ENCODE assay signal across 23 cellular contexts in genomic region chr22:39487826-39488520, GRCh38. TPM values are rescaled to one million over a fixed set of nuclear protein-coding genes. Genes with fewer than 3 reads are reported as not detected.
"Had no signal": no experiment of that assay in that cellular context is flagged by ENCODE, and none has a peak within 500 bp of the region (broad histone marks: within the 10 kb centered on the region; RNA-seq: fewer than 3 reads in every experiment).

No MANE protein-coding gene starts in this region.

- H3K4me1 ChIP-seq: gastrocnemius medialis, prostate gland, tibial artery had no signal

- H3K4me2 ChIP-seq: hepatocyte, neural progenitor cell had no signal

- H3K4me3 ChIP-seq: dorsolateral prefrontal cortex, gastrocnemius medialis, heart left ventricle, hepatocyte, left lung, neural progenitor cell, prostate gland, right atrium auricular region, skin epidermis, spleen, tibial artery had no signal

- H3K9ac ChIP-seq: neural progenitor cell had no signal

- FAIRE-seq: colon, urothelium cell line had no signal

- H3K9me3 ChIP-seq: gastrocnemius medialis, heart left ventricle, left lung, prostate gland, right atrium auricular region, spleen, testis, tibial artery had no signal

- H2AFZ ChIP-seq: hepatocyte, neural progenitor cell had no signal

- DNase-seq: dorsolateral prefrontal cortex; effector CD4-positive, alpha-beta T cell; foreskin fibroblast; gastrocnemius medialis; heart left ventricle; left cardiac atrium; left lung; mesendoderm; midbrain; naive thymus-derived CD4-positive, alpha-beta T cell; spleen; stimulated activated CD4-positive, alpha-beta T cell treated with anti-CD3 and anti-CD28 coated beads, Interleukin-4, amount 100 ng/mL, for 4 hours; stimulated activated naive CD8-positive, alpha-beta T cell treated with anti-CD3 and anti-CD28 coated beads, Interleukin-15, Interleukin-2, amounts not matched to agents 100 U/mL and 50 U/mL, for 24 hours; testis; tibial artery had no signal

- H3K27ac ChIP-seq: gastrocnemius medialis, hepatocyte, left lung, neural progenitor cell, prostate gland, right atrium auricular region, skin epidermis, spleen, testis, tibial artery had no signal

- H3K36me3 ChIP-seq: gastrocnemius medialis, left lung, neural progenitor cell, prostate gland, right atrium auricular region, tibial artery had no signal

- H3K27me3 ChIP-seq: dorsolateral prefrontal cortex, gastrocnemius medialis, heart left ventricle, hepatocyte, left lung, neural progenitor cell, right atrium auricular region, spleen, testis had no signal

RNA-seq across cellular contexts. Expression of gene MGAT3, which starts 31.2 kb away (rescaled TPM):
- total RNA-seq: lung microvascular endothelial cell had no signal
- polyA plus RNA-seq: naive thymus-derived CD4-positive, alpha-beta T cell had no signal
